ENCODE assay signal across 16 cellular contexts in genomic region chr13:25988655-25989054, GRCh38.
DNase-seq lines count a peak whose midpoint lies in the region; TF ChIP-seq lines count a peak whose summit lies in the region.
"Had no signal": no experiment of that assay in that cellular context is flagged by ENCODE, and none has a peak within 500 bp of the region (broad histone marks: within the 10 kb centered on the region; RNA-seq: fewer than 3 reads in every experiment).

No MANE protein-coding gene starts in this region.

- H3K27ac Mint-ChIP-seq in progenitor cell of endocrine pancreas, result peak overlapping the region; percentile 31

- H3K9me3 ChIP-seq in GM23248 (ENCODE audit: low read depth), result no peaks in the 10 kb centered on the region
- no peaks in the 10 kb centered on the region for H3K9me3 ChIP-seq in hepatocyte (ENCODE audit: low read depth)

- H3K4me1 ChIP-seq in GM23248 (ENCODE audit: insufficient read depth), result no peaks in the 10 kb centered on the region
- no peaks in the 10 kb centered on the region for H3K4me1 ChIP-seq in hepatocyte (ENCODE audit: insufficient read depth)

- H3K9me2 ChIP-seq in GM23248 (ENCODE audit: insufficient read depth), result no peaks in the 10 kb centered on the region
- H3K9me2 ChIP-seq in hepatocyte (replicated peaks; ENCODE audit: insufficient read depth), result no peaks in the 10 kb centered on the region

- H3K27me3 Mint-ChIP-seq in progenitor cell of endocrine pancreas, result no peaks in the 10 kb centered on the region

- no peaks in the 10 kb centered on the region; the same call in 1 of the 2 replicates for H3K27me3 ChIP-seq in GM23248 (replicated peaks; ENCODE audit: insufficient read depth)
- H3K27me3 ChIP-seq in hepatocyte, result no peaks in the 10 kb centered on the region
- H3K27me3 ChIP-seq in H7 (ENCODE audit: control insufficient read depth, insufficient read depth, low read length), result no peaks in the 10 kb centered on the region

- no peak for TF ChIP-seq CTCF in hepatocyte (IDR thresholded peaks at IDR 0.05; ENCODE audit: poor library complexity)
- no peak for TF ChIP-seq CTCF in progenitor cell of endocrine pancreas (IDR thresholded peaks at IDR 0.05; ENCODE audit: unreplicated experiment)

- peaks cover 17% of the 10 kb centered on the region for H3K4me1 Mint-ChIP-seq in progenitor cell of endocrine pancreas (ENCODE audit: low read depth)

- in situ Hi-C loops in GM23248 (cut with MboI), result no loop called here

- peaks cover 4% of the 10 kb centered on the region for H3K9me3 Mint-ChIP-seq in progenitor cell of endocrine pancreas (ENCODE audit: low read depth)

- H3K4me3 ChIP-seq in GM23248, result no peak overlapping the region
- H3K4me3 ChIP-seq in hepatocyte, result no peak overlapping the region
- no peak overlapping the region for H3K4me3 ChIP-seq in H7 (ENCODE audit: insufficient read depth, low read depth, low read length)
- H3K4me3 ChIP-seq: PC-9 had no signal

- H3K36me3 ChIP-seq in GM23248 (ENCODE audit: low read depth) (no peaks in the 10 kb centered on the region), hepatocyte (replicated peaks; ENCODE audit: insufficient read depth, low read depth) (no peaks in the 10 kb centered on the region), H7 (replicated peaks; ENCODE audit: control insufficient read depth, insufficient read depth, low read length) (no peaks in the 10 kb centered on the region)

- H3F3A ChIP-seq in GM23248 (ENCODE audit: insufficient read depth), result no peaks in the 10 kb centered on the region

- H4K20me1 ChIP-seq in GM23248 (ENCODE audit: insufficient read depth), result no peaks in the 10 kb centered on the region
- no peaks in the 10 kb centered on the region for H4K20me1 ChIP-seq in hepatocyte (ENCODE audit: insufficient read depth, poor library complexity, severe bottlenecking)

- H3K27ac ChIP-seq in GM23248 (no peak overlapping the region), hepatocyte (no peak overlapping the region)
- H3K27ac ChIP-seq: PC-9 had no signal

- H2AFZ ChIP-seq in GM23248 (no peak overlapping the region), hepatocyte (no peak overlapping the region)
- H2AFZ ChIP-seq: PC-9 had no signal

- H3K4me2 ChIP-seq in GM23248 (ENCODE audit: unreplicated experiment) (no peak overlapping the region), hepatocyte (no peak overlapping the region)
- H3K4me2 ChIP-seq: PC-9 had no signal

- H3K79me2 ChIP-seq in GM23248 (ENCODE audit: insufficient read depth) (no peaks in the 10 kb centered on the region), hepatocyte (no peaks in the 10 kb centered on the region)

- no peak overlapping the region for H3K4me3 Mint-ChIP-seq in progenitor cell of endocrine pancreas (ENCODE audit: low read depth)

- no peaks in the 10 kb centered on the region for H3K36me3 Mint-ChIP-seq in progenitor cell of endocrine pancreas (ENCODE audit: insufficient read depth)

- no peak overlapping the region for H3K9ac ChIP-seq in GM23248

- peak; percentile 3 for DNase-seq in GM23248
- peak; percentile 21 for DNase-seq in amniotic stem cell (lab: John Stamatoyannopoulos, UW)
- peak; percentile 54 for DNase-seq in hepatocyte (ENCODE audit: low spot score)
- no peak for DNase-seq in progenitor cell of endocrine pancreas (ENCODE audit: low spot score, unreplicated experiment)
- no peak for DNase-seq in DMS79 treated with DMSO at 0.1 percent for 48 hours (lab: John Stamatoyannopoulos, UW)
- DNase-seq in NCI-H2029 (lab: John Stamatoyannopoulos, UW), result no peak
- no peak for DNase-seq in H7
- DNase-seq in COLO829 (ENCODE audit: low spot score), result no peak
- DNase-seq: ACHN, Calu3, HCEC 1CT, IMR-90, Karpas-422, NCI-H187, NCI-H446 treated with DMSO at 0.1 percent for 48 hours, PC-9 had no signal

- 24 to 25% methylated on average over 3 of the region's 3 CpGs for WGBS in GM23248 (ENCODE audit: low coverage in 1 of 2, low lambda C conversion rate in 2 of 2, missing lambda C conversion rate in 2 of 2), 2 experiments
- WGBS in hepatocyte (ENCODE audit: low lambda C conversion rate, missing lambda C conversion rate), result 25% methylated on average over 3 of the region's 3 CpGs

Comparison
In these comparisons a context has a peak if more than half of its experiments do, and no peak if none do; other contexts are left out.
1. DNase-seq: peak in GM23248 (single experiment), amniotic stem cell (single experiment) and hepatocyte (single experiment); none in progenitor cell of endocrine pancreas (single experiment), DMS79 treated with DMSO at 0.1 percent for 48 hours (single experiment), NCI-H2029 (single experiment), H7 (single experiment) and COLO829 (single experiment).